ENCODE assay signal across 6 cellular contexts in the genomic region with DNA sequence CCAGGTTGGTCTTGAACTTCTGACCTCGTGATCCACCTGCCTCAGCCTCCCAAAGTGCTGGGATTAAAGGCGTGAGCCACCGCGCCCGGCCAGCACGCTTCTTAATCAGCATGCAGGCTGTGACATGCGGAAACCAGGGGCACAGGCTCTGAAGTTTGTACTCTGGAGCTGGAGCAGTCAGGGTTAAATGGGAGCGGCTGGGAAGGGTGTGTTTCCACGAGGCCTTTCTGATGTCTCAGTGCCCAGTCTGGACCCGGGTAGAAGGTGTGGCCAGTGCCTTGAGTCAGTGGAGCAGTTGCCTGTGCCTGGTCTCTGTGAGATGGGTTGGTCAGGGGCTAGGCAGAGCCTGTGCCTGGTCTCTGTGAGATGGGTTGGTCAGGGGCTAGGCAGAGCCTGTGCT. TPM values are rescaled to one million over a fixed set of nuclear protein-coding genes. Genes with fewer than 3 reads are reported as not detected.
A peak's percentile ranks its signal among the peaks of the same experiment; 100 is the strongest.
DNase-seq lines count a peak whose midpoint lies in the region; ATAC-seq and TF ChIP-seq lines count a peak whose summit lies in the region.
"Not testable (repeated sequence)": the region's sequence is repeated elsewhere in the genome, so short reads cannot be mapped to it uniquely, and the experiment has no call there.

No MANE protein-coding gene starts in this region.

- not testable (repeated sequence) for H3K36me3 Mint-ChIP-seq in T-cell, naive B cell

- intact Hi-C loops in tibial artery (cut with DNase I; ENCODE audit: low total_unique reads), result not testable (repeated sequence)

- H3K27me3 ChIP-seq in tibial artery, result not testable (repeated sequence)

- not testable (repeated sequence) for H3K36me3 ChIP-seq in tibial artery

- H3K4me3 Mint-ChIP-seq in T-cell, result peak overlapping the region in 2 of 3 donors; percentile 49 to 98
- peak overlapping the region; percentile 6 to 99 (median 50) for H3K4me3 Mint-ChIP-seq in naive B cell

- peak; percentile 30 for DNase-seq in EH (ENCODE audit: low read depth)
- DNase-seq in T-cell, naive B cell, tibial artery: not testable (repeated sequence)
- DNase-seq in amniotic epithelial cell (ENCODE audit: low read depth), result peak; percentile 47
- DNase-seq in fibroblast of mammary gland (ENCODE audit: low read depth), result peak; percentile 51

- H3K27me3 Mint-ChIP-seq in T-cell, naive B cell: not testable (repeated sequence)

- H3K4me1 ChIP-seq in tibial artery, result peaks cover 0 to 60% (median 48%) of the 10 kb centered on the region in 4 donors

- not testable (repeated sequence) for ATAC-seq in T-cell (replicated peaks in 1 of 4); naive B cell (ENCODE audit: low read depth in 2 of 2)

- H3K27ac Mint-ChIP-seq in T-cell, naive B cell: not testable (repeated sequence)

- CTCF ChIA-PET in T-cell (lab: Charles Lee), result not testable (repeated sequence)

- not testable (repeated sequence) for TF ChIP-seq CTCF in fibroblast of mammary gland (conservative IDR thresholded peaks at IDR 0.05; ENCODE audit: control insufficient read depth, insufficient read depth, low read depth, low read length); tibial artery (IDR thresholded peaks at IDR 0.05)

- H3K9me3 ChIP-seq in tibial artery, result not testable (repeated sequence)

- H3K9me3 Mint-ChIP-seq in T-cell, naive B cell: not testable (repeated sequence)

- peak overlapping the region; percentile 16 to 32 for H3K27ac ChIP-seq in tibial artery

- POLR2A ChIA-PET in T-cell (lab: Charles Lee), result not testable (repeated sequence)

- H3K4me1 Mint-ChIP-seq in T-cell, result peaks cover 41 to 48% (median 42%) of the 10 kb centered on the region in 3 donors
- H3K4me1 Mint-ChIP-seq in naive B cell, result peaks cover 28 to 55% (median 45%) of the 10 kb centered on the region in 3 donors

- H3K4me3 ChIP-seq in fibroblast of mammary gland (ENCODE audit: control insufficient read depth, low read depth, low read length); tibial artery: not testable (repeated sequence)

RNA-seq across cellular contexts. Expression of a gene that starts 3.3 kb away (rescaled TPM):
- total RNA-seq in T-cell, result 100 to 1,000 TPM in 2 of 5 donors, 10 to 100 TPM in 3; 70.2 to 115 (median 99.5) TPM
- 10 to 100 TPM; 11.5 to 28.1 (median 15.7) TPM for polyA plus RNA-seq in naive B cell (ENCODE audit: low read depth in 6 of 6)

RNA-seq across cellular contexts. Expression of a gene that starts 29.0 kb away (rescaled TPM):
- under 1 TPM in 4 of 5 donors, not detected in 1; 0.08 to 0.36 (median 0.23) TPM for total RNA-seq in T-cell
- not detected for polyA plus RNA-seq in naive B cell (ENCODE audit: low read depth in 6 of 6)

RNA-seq across cellular contexts. Expression of a gene that starts 32.7 kb away (rescaled TPM):
- total RNA-seq in T-cell, result 100 to 1,000 TPM; 117 to 233 (median 155) TPM
- polyA plus RNA-seq in naive B cell (ENCODE audit: low read depth in 6 of 6), result 100 to 1,000 TPM; 132 to 222 (median 199) TPM

RNA-seq across cellular contexts. Expression of a gene that starts 34.8 kb away (rescaled TPM):
- total RNA-seq in T-cell, result 100 to 1,000 TPM in 3 of 5 donors, 10 to 100 TPM in 2; 90.2 to 115 (median 106) TPM
- 1 to 10 TPM in 4 of 6 donors, under 1 TPM in 2; 0.78 to 2.3 (median 1.3) TPM for polyA plus RNA-seq in naive B cell (ENCODE audit: low read depth in 6 of 6)

RNA-seq across cellular contexts. Expression of a gene that starts 39.6 kb away (rescaled TPM):
- 100 to 1,000 TPM in 1 of 5 donors, 10 to 100 TPM in 4; 54.0 to 161 (median 66.9) TPM for total RNA-seq in T-cell
- polyA plus RNA-seq in naive B cell (ENCODE audit: low read depth in 6 of 6), result 1 to 10 TPM in 5 of 6 donors, under 1 TPM in 1; 0.78 to 5.5 (median 2.7) TPM
